In genomic region chr21:39661740-39662139, GRCh38 we compare ENCODE assay signal across 23 cellular contexts. TPM values are rescaled to one million over a fixed set of nuclear protein-coding genes. Genes with fewer than 3 reads are reported as not detected.
A peak's percentile ranks its signal among the peaks of the same experiment; 100 is the strongest.
DNase-seq lines count a peak whose midpoint lies in the region; ATAC-seq, FAIRE-seq and TF ChIP-seq lines count a peak whose summit lies in the region.
"Had no signal": no experiment of that assay in that cellular context is flagged by ENCODE, and none has a peak within 500 bp of the region (broad histone marks: within the 10 kb centered on the region; RNA-seq: fewer than 3 reads in every experiment).

No MANE protein-coding gene starts in this region.

- no peak overlapping the region for H2BK120ac ChIP-seq in neuronal stem cell (ENCODE audit: low read depth, low read length)

- no peak for TF ChIP-seq CTCF in A549 (IDR thresholded peaks at IDR 0.05)
- TF ChIP-seq CTCF in colonic mucosa (IDR thresholded peaks at IDR 0.05), result no peak

- H3K18ac ChIP-seq in neuronal stem cell (ENCODE audit: low read length), result no peak overlapping the region

- H3K27me3 ChIP-seq in colonic mucosa, result no peaks in the 10 kb centered on the region
- no peaks in the 10 kb centered on the region for H3K27me3 ChIP-seq in neuronal stem cell (ENCODE audit: control insufficient read depth in 3 of 3, insufficient read depth in 3 of 3, low read depth in 1 of 3, low read length in 3 of 3)
- H3K27me3 ChIP-seq: BE2C had no signal

- no peaks in the 10 kb centered on the region for H3K36me3 ChIP-seq in colonic mucosa
- no peaks in the 10 kb centered on the region for H3K36me3 ChIP-seq in neuronal stem cell (replicated peaks in 1 of 2; ENCODE audit: control insufficient read depth in 2 of 2, insufficient read depth in 2 of 2, low read length in 2 of 2)
- H3K36me3 ChIP-seq: BE2C, HAP-1 had no signal

- no peak for FAIRE-seq in A549 (lab: Jason Lieb, UNC)
- FAIRE-seq: GM12891, GM19239, HepG2 had no signal

- no peak for TF ChIP-seq POLR2A in A549 (IDR thresholded peaks at IDR 0.05; ENCODE audit: low read length)

- no peak for TF ChIP-seq EP300 in A549 (IDR thresholded peaks at IDR 0.05)

- CTCF ChIA-PET in A549 (lab: Yijun Ruan, JAX), result interaction anchor here (0.5 to 1.3 kb wide), 2 partner anchors 107 to 144 kb away, joined by 3 to 4 read pairs; no protein-coding TSS in a partner anchor

- in situ Hi-C loops in KBM-7 (cut with MboI; ENCODE audit: low pct_unique_long_range_greater_than_20kb, low sequenced_read_pairs), result no loop called here

- H3K4me2 ChIP-seq in A549, result no peak overlapping the region
- no peak overlapping the region for H3K4me2 ChIP-seq in neuronal stem cell (ENCODE audit: insufficient read depth, low read length, poor library complexity, severe bottlenecking)

- no peak overlapping the region for H3K23ac ChIP-seq in neuronal stem cell (ENCODE audit: low read depth, low read length, poor library complexity)

- no peak overlapping the region for H2BK5ac ChIP-seq in neuronal stem cell (ENCODE audit: low read length)

- peaks cover 21% of the 10 kb centered on the region; the same call in 2 of the 3 replicates for H3K4me1 ChIP-seq in A549
- peaks cover 1% of the 10 kb centered on the region for H3K4me1 ChIP-seq in colonic mucosa
- peaks cover 4 to 7% of the 10 kb centered on the region in 2 donors for H3K4me1 ChIP-seq in neuronal stem cell (ENCODE audit: control insufficient read depth in 2 of 2, insufficient read depth in 1 of 2, low read depth in 1 of 2, low read length in 2 of 2)
- H3K4me1 ChIP-seq: BE2C, HAP-1 had no signal

- H3K27ac ChIP-seq in A549 (peak overlapping the region; percentile 8 to 36; a peak in 3 of 6 replicates), colonic mucosa (no peak overlapping the region), neuronal stem cell (replicated peaks; ENCODE audit: low read length) (no peak overlapping the region)

- H3K4me3 ChIP-seq in A549, result no peak overlapping the region
- no peak overlapping the region for H3K4me3 ChIP-seq in colonic mucosa
- H3K4me3 ChIP-seq in neuronal stem cell (ENCODE audit: low read length in 2 of 2), result no peak overlapping the region
- H3K4me3 ChIP-seq: HAP-1 had no signal

- DNase-seq in A549 (ENCODE audit: low read depth in 1 of 2, low spot score in 1 of 2) (no peak), colonic mucosa (peak; percentile 16), islet precursor cell (peak; percentile 30), neuronal stem cell (ENCODE audit: low spot score) (no peak), NCI-H2029 treated with DMSO at 0.1 percent for 48 hours (lab: John Stamatoyannopoulos, UW) (no peak), KBM-7 (no peak)
- DNase-seq: ACHN; BE2C; C1 segment of cervical spinal cord; CD4-positive, CD25-positive, alpha-beta regulatory T cell; CD8-positive, alpha-beta memory T cell; COR-L47; DMS 273 treated with DMSO at 0.1 percent for 48 hours; DMS53; DND-41; EL had no signal

- intact Hi-C loops in colonic mucosa (cut with DNase I), result no loop called here

- H3K79me1 ChIP-seq in neuronal stem cell (ENCODE audit: low read depth, low read length), result no peaks in the 10 kb centered on the region

- H4K91ac ChIP-seq in neuronal stem cell (ENCODE audit: low read depth, low read length, poor library complexity), result no peak overlapping the region

- POLR2A ChIA-PET in A549 (lab: Yijun Ruan, JAX), result no interaction called here

- no peak for TF ChIP-seq RAD21 in A549 (conservative IDR thresholded peaks at IDR 0.05 in 1 of 2, IDR thresholded peaks at IDR 0.05 in 1 of 2)

- H3K4ac ChIP-seq in neuronal stem cell (ENCODE audit: low read length), result no peak overlapping the region

- H2BK15ac ChIP-seq in neuronal stem cell (ENCODE audit: low read length), result peak overlapping the region; percentile 35

- H3K9me3 ChIP-seq in A549 (no peaks in the 10 kb centered on the region), colonic mucosa (no peaks in the 10 kb centered on the region), neuronal stem cell (replicated peaks in 1 of 2; ENCODE audit: control insufficient read depth in 2 of 2, insufficient read depth in 1 of 2, low read depth in 1 of 2, low read length in 2 of 2) (no peaks in the 10 kb centered on the region)
- H3K9me3 ChIP-seq: BE2C, HAP-1 had no signal

- H3K9ac ChIP-seq in colonic mucosa (ENCODE audit: low read depth in 2 of 2, low read length in 2 of 2) (peak overlapping the region in 1 of 2 donors; percentile 12), neuronal stem cell (ENCODE audit: low read depth, low read length, poor library complexity) (no peak overlapping the region)

- H4K8ac ChIP-seq in neuronal stem cell (ENCODE audit: low read depth, low read length), result no peak overlapping the region

- no peak for ATAC-seq in A549
- no peak for ATAC-seq in HG03139 (IDR thresholded peaks at IDR 0.05; ENCODE audit: unreplicated experiment)
- ATAC-seq in HG02610 (IDR thresholded peaks at IDR 0.05; ENCODE audit: unreplicated experiment), result no peak
- ATAC-seq: HepG2 had no signal

- H2AFZ ChIP-seq in neuronal stem cell (ENCODE audit: low read length), result no peak overlapping the region

- no peak overlapping the region for H2AK5ac ChIP-seq in neuronal stem cell (ENCODE audit: low read depth, low read length)

- no peak overlapping the region for H2BK12ac ChIP-seq in neuronal stem cell (ENCODE audit: low read length)

- H3K14ac ChIP-seq in neuronal stem cell (ENCODE audit: low read length), result no peak overlapping the region

- 90% methylated on average over 6 of the region's 9 CpGs for WGBS in A549 (ENCODE audit: missing lambda C conversion rate)
- WGBS in neuronal stem cell (ENCODE audit: extremely low coverage in 2 of 2, insufficient read length in 2 of 2, insufficient replicate concordance in 1 of 2), 2 donors, result no CpG with 5 or more reads among the region's 9 CpGs

TF ChIP-seq in A549, 52 proteins besides CTCF, POLR2A, EP300 and RAD21:
- TF ChIP-seq RNF2 (IDR thresholded peaks at IDR 0.05; ENCODE audit: borderline replicate concordance, low read depth) (no peak), USF2 (IDR thresholded peaks at IDR 0.05) (no peak), ESRRA (IDR thresholded peaks at IDR 0.05; ENCODE audit: borderline replicate concordance, low read length) (no peak), MAFK (IDR thresholded peaks at IDR 0.05; ENCODE audit: partially characterized antibody) (no peak), FOSB (CRISPR knock-in tag; IDR thresholded peaks at IDR 0.05) (no peak), MYC (IDR thresholded peaks at IDR 0.05; ENCODE audit: borderline replicate concordance, low read length) (no peak), CHD2 (IDR thresholded peaks at IDR 0.05; ENCODE audit: low read length, partially characterized antibody) (no peak), ZSCAN20 (CRISPR knock-in tag; IDR thresholded peaks at IDR 0.05) (no peak), ZNF302 (CRISPR knock-in tag; IDR thresholded peaks at IDR 0.05) (no peak)
- TF ChIP-seq, protein P1, sequence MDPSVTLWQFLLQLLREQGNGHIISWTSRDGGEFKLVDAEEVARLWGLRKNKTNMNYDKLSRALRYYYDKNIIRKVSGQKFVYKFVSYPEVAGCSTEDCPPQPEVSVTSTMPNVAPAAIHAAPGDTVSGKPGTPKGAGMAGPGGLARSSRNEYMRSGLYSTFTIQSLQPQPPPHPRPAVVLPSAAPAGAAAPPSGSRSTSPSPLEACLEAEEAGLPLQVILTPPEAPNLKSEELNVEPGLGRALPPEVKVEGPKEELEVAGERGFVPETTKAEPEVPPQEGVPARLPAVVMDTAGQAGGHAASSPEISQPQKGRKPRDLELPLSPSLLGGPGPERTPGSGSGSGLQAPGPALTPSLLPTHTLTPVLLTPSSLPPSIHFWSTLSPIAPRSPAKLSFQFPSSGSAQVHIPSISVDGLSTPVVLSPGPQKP (IDR thresholded peaks at IDR 0.05; ENCODE audit: low read depth, low read length), result no peak
- TF ChIP-seq, protein P2, sequence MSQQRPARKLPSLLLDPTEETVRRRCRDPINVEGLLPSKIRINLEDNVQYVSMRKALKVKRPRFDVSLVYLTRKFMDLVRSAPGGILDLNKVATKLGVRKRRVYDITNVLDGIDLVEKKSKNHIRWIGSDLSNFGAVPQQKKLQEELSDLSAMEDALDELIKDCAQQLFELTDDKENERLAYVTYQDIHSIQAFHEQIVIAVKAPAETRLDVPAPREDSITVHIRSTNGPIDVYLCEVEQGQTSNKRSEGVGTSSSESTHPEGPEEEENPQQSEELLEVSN (IDR thresholded peaks at IDR 0.05; ENCODE audit: borderline replicate concordance, low read depth), result no peak
- TF ChIP-seq, protein P3, sequence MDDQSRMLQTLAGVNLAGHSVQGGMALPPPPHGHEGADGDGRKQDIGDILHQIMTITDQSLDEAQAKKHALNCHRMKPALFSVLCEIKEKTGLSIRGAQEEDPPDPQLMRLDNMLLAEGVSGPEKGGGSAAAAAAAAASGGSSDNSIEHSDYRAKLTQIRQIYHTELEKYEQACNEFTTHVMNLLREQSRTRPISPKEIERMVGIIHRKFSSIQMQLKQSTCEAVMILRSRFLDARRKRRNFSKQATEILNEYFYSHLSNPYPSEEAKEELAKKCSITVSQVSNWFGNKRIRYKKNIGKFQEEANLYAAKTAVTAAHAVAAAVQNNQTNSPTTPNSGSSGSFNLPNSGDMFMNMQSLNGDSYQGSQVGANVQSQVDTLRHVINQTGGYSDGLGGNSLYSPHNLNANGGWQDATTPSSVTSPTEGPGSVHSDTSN (IDR thresholded peaks at IDR 0.05), result no peak

RNA-seq across cellular contexts. Expression of gene B3GALT5, which starts 49.0 kb away (rescaled TPM):
- polyA plus RNA-seq in A549 (2011; rRNA removed), result 0.52 and 0.66 TPM in 2 replicates
- 0.11 and 0.17 TPM in 2 replicates for polyA plus RNA-seq in A549 (2012; cell fraction: cytosol; rRNA removed)
- polyA plus RNA-seq in A549 (2012; cell fraction: nucleus; rRNA removed), result 0.30 and 0.33 TPM in 2 replicates
- 0.29 to 0.39 TPM (median 0.38 TPM) in 3 replicates for polyA plus RNA-seq in A549 (2017; fragmentation: RNase III; extraction: RNeasy Plus Mini Kit Qiagen cat#74134 plus additional on column Dnase treatment)
- polyA minus RNA-seq in A549 (2011; rRNA and poly(A)+ RNA removed), result 0.92 and 1.4 TPM in 2 replicates
- 100 to 1,000 TPM; 114 to 205 TPM for total RNA-seq in colonic mucosa
- 0.75 TPM for polyA plus RNA-seq in neuronal stem cell (2013, experiment 1 of 2)
- 0.83 TPM for polyA plus RNA-seq in neuronal stem cell (2013, experiment 2 of 2)
- total RNA-seq: CD4-positive, CD25-positive, alpha-beta regulatory T cell; CD8-positive, alpha-beta memory T cell; G401 had no signal
- polyA plus RNA-seq: CD4-positive, CD25-positive, alpha-beta regulatory T cell; CD8-positive, alpha-beta memory T cell had no signal

Comparison
In these comparisons a context has a peak if more than half of its experiments do, and no peak if none do; other contexts are left out.
1. DNase-seq: peak in colonic mucosa (single experiment) and islet precursor cell (single experiment); none in A549 (0 of 2), neuronal stem cell (single experiment), NCI-H2029 treated with DMSO at 0.1 percent for 48 hours (single experiment) and KBM-7 (single experiment).
2. H3K27ac ChIP-seq: peak in A549 (2 of 2); none in colonic mucosa (single experiment) and neuronal stem cell (single experiment).